In the genomic region with DNA sequence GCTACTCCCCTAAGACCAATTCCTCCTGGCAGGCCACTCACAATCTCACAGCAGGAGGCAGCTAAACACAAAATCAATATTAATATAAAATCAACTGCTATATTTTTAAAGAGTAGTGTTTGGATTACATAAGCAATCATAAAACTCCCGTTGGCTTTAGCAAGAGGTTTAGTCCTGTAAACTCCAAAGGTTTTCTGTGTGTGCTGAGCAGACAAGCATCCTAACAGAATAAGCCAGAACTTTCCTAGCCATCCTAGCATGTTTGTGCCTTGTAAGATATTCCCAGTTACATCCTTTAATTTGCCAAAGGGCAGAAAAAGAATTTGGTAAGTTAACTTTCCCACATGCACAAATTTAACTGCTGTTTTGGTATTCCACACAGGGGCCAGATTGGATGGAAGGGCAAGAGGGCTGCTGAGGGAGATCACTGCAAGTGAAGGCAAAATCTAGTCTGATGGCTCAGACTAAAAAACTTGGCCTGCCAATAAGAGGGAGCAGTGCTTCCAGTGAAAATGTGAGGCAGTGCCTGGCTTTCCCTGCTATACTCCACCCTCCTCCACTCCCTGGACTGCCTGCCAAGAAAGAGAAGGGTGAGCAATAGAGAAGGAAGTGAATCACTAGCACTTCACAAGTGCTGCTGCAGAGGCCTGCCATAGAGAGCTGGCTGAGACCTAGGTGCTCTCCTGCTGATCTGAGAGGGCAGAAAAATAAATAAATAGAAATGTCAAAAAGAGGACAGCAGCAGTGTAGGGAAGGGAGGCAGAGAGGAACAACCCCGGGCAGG, we compare ENCODE assay signal across 7 cellular contexts. TPM values are rescaled to one million over a fixed set of nuclear protein-coding genes. Genes with fewer than 3 reads are reported as not detected.
A peak's percentile ranks its signal among the peaks of the same experiment; 100 is the strongest.
DNase-seq lines count a peak whose midpoint lies in the region; ATAC-seq, FAIRE-seq and TF ChIP-seq lines count a peak whose summit lies in the region.
"Not testable (repeated sequence)": the region's sequence is repeated elsewhere in the genome, so short reads cannot be mapped to it uniquely, and the experiment has no call there.

No MANE protein-coding gene starts in this region.

- peak; percentile 33 for FAIRE-seq in GM12892 (lab: Jason Lieb, UNC)
- FAIRE-seq in GM12878 (lab: Jason Lieb, UNC), result not testable (repeated sequence)

- not testable (repeated sequence) for H3K9me3 ChIP-seq in GM12878 (replicated peaks; ENCODE audit: control insufficient read depth, insufficient read depth, low read length); skeletal muscle satellite cell (replicated peaks; ENCODE audit: low read length)

- H3K27ac ChIP-seq in GM12878 (ENCODE audit: control insufficient read depth, insufficient read depth), result not testable (repeated sequence)

- TF ChIP-seq POLR2A in GM12892 (IDR thresholded peaks at IDR 0.05; ENCODE audit: low read depth, low read length); GM12878 (IDR thresholded peaks at IDR 0.05; ENCODE audit: low read depth, low read length): not testable (repeated sequence)

- ATAC-seq in GM12878, result peak; percentile 35; the same call in 2 of the 3 replicates

- H3K27me3 ChIP-seq in GM12878 (replicated peaks in 1 of 2; ENCODE audit: control insufficient read depth in 2 of 2, insufficient read depth in 2 of 2, low read length in 1 of 2); skeletal muscle satellite cell (ENCODE audit: control insufficient read depth, insufficient read depth, low read length): not testable (repeated sequence)

- TF ChIP-seq RAD21 in GM12878 (IDR thresholded peaks at IDR 0.05; ENCODE audit: insufficient read depth, low read depth, low read length), result not testable (repeated sequence)

- not testable (repeated sequence) for BruUV-seq in GM12878 (replicated peaks; lab: Mats Ljungman, UMichigan)

- SMC1A ChIA-PET in GM12878 (lab: Charles Lee; ENCODE audit: uncharacterized antibody, unreplicated experiment), result not testable (repeated sequence)

- CTCF ChIA-PET in GM12878 (lab: Yijun Ruan, JAX), result not testable (repeated sequence)

- WGBS in GM12878 (ENCODE audit: insufficient coverage, insufficient replicate concordance, low lambda C conversion rate, missing lambda C conversion rate), result 100% methylated on average over 1 of the region's 2 CpGs

- H3K4me1 ChIP-seq in GM12878 (ENCODE audit: control insufficient read depth, insufficient read depth, low read length), result not testable (repeated sequence)
- H3K4me1 ChIP-seq in skeletal muscle satellite cell (ENCODE audit: control insufficient read depth, insufficient read depth, low read length), result peaks cover 52% of the 10 kb centered on the region

- in situ Hi-C loops in GM12878 (cut with MboI), result not testable (repeated sequence)

- not testable (repeated sequence) for H4K20me1 ChIP-seq in GM12878 (ENCODE audit: control insufficient read depth, insufficient read depth)

- POLR2A ChIA-PET in GM12878 (lab: Charles Lee), result not testable (repeated sequence)

- not testable (repeated sequence) for H3K4me2 ChIP-seq in GM12878 (ENCODE audit: control insufficient read depth, insufficient read depth)
- H3K4me2 ChIP-seq in skeletal muscle satellite cell (ENCODE audit: low read length), result peak overlapping the region; percentile 75

- not testable (repeated sequence) for H3K4me3 ChIP-seq in GM12878; foreskin fibroblast (ENCODE audit: low read depth in 1 of 2, low read length in 2 of 2); skeletal muscle satellite cell (ENCODE audit: low read length)

- H3K9ac ChIP-seq in GM12878 (ENCODE audit: control insufficient read depth, insufficient read depth, low read length), result not testable (repeated sequence)
- H3K9ac ChIP-seq in skeletal muscle satellite cell (ENCODE audit: low read depth, low read length), result peak overlapping the region; percentile 73

- DNase-seq in GM12892 (ENCODE audit: insufficient read length); GM12878 (ENCODE audit: low read depth, low spot score): not testable (repeated sequence)
- DNase-seq in NCI-H460 (ENCODE audit: extremely low read depth, low read depth), result peak; percentile 80
- peak; percentile 28 for DNase-seq in activated CD4-positive, alpha-beta T cell treated with anti-CD3 and anti-CD28 coated beads for 48 hours
- DNase-seq in foreskin fibroblast, result peak; percentile 79 to 91
- peak; percentile 83 for DNase-seq in medulla oblongata (ENCODE audit: extremely low spot score)

- intact Hi-C loops in GM12878 (cut with micrococcal nuclease; ENCODE audit: unreplicated experiment), result not testable (repeated sequence)

- not testable (repeated sequence) for H3K79me2 ChIP-seq in GM12878 (ENCODE audit: control insufficient read depth, insufficient read depth, low read length)

- not testable (repeated sequence) for H2AFZ ChIP-seq in GM12878 (ENCODE audit: control insufficient read depth, low read depth, low read length)

- TF ChIP-seq EP300 in GM12878 (IDR thresholded peaks at IDR 0.05; ENCODE audit: borderline replicate concordance in 1 of 2, control insufficient read depth in 1 of 2, low read depth in 2 of 2, low read length in 2 of 2), result not testable (repeated sequence)

- not testable (repeated sequence) for H3K36me3 ChIP-seq in GM12878 (ENCODE audit: control insufficient read depth in 2 of 2, insufficient read depth in 2 of 2, low read length in 1 of 2); skeletal muscle satellite cell (ENCODE audit: insufficient read depth, low read length)

- not testable (repeated sequence) for TF ChIP-seq CTCF in GM12878 (IDR thresholded peaks at IDR 0.05 in 2 of 3, conservative IDR thresholded peaks at IDR 0.05 in 1 of 3; ENCODE audit: control insufficient read depth in 2 of 3, extremely low read depth in 1 of 3, insufficient read depth in 1 of 3, low read depth in 3 of 3, low read length in 3 of 3); foreskin fibroblast (IDR thresholded peaks at IDR 0.05; ENCODE audit: low read depth, low read length)

- RAD21 ChIA-PET in GM12878 (lab: Charles Lee; ENCODE audit: unreplicated experiment), result not testable (repeated sequence)

RNA-seq across cellular contexts. Expression of a gene that starts 39.9 kb away (rescaled TPM):
- polyA plus RNA-seq in GM12892 (2012; ENCODE audit: missing spikeins), result 1.8 TPM
- not detected in 2 replicates for total RNA-seq in NCI-H460 (2014; rRNA removed; shearing (Covaris generic))
- polyA plus RNA-seq in NCI-H460 (2014; cell fraction: nucleus; rRNA removed), result 0.19 TPM in 1 of 2 replicates, not detected in the other
- 0.17 TPM in 1 of 2 replicates, not detected in the other for total RNA-seq in GM12878 (2013; cell fraction: nucleolus; rRNA removed)
- not detected in 2 replicates for total RNA-seq in GM12878 (2014; rRNA removed)
- 0.18 and 0.22 TPM in 2 replicates for total RNA-seq in GM12878 (2014; rRNA removed; fragmentation: Illumina TruSeq; extraction: Trizol)
- 0.26 TPM in 1 of 2 replicates, not detected in the other for total RNA-seq in GM12878 (2021)
- not detected for polyA plus RNA-seq in GM12878 (2011; ENCODE audit: low read depth)
- 0.05 and 0.10 TPM in 2 replicates for polyA plus RNA-seq in GM12878 (2011; rRNA removed)
- polyA plus RNA-seq in GM12878 (2011; cell fraction: cytosol; rRNA removed), result 0.09 TPM in 1 of 2 replicates, not detected in the other
- polyA plus RNA-seq in GM12878 (2011; cell fraction: nucleus; rRNA removed), result 0.06 and 0.61 TPM in 2 replicates
- 0.38 and 0.60 TPM in 2 replicates for polyA plus RNA-seq in GM12878 (2012)
- 0.07 TPM in 1 of 2 replicates, not detected in the other for polyA plus RNA-seq in GM12878 (2014; fragmentation: Illumina TruSeq; extraction: Trizol)
- under 1 TPM; 0.04 to 0.05 TPM for polyA plus RNA-seq in GM12878 (2014; fragmentation: Nextera tagmentation; extraction: Ambion mirVana)
- polyA plus RNA-seq in GM12878 (2014; rRNA removed), result 0.03 and 0.04 TPM in 2 replicates
- polyA plus RNA-seq in GM12878 (2016; fragmentation: Nextera tagmentation; extraction: Ambion mirVana), result under 1 TPM; 0.67 to 0.92 TPM
- 0.10 and 0.15 TPM in 2 replicates for polyA minus RNA-seq in GM12878 (2011; rRNA and poly(A)+ RNA removed)
- not detected in 2 replicates for polyA minus RNA-seq in GM12878 (2011; cell fraction: cytosol; rRNA and poly(A)+ RNA removed)
- polyA minus RNA-seq in GM12878 (2011; cell fraction: nucleus; rRNA and poly(A)+ RNA removed), result 0.12 TPM in 1 of 2 replicates, not detected in the other
- not detected in 2 replicates for total RNA-seq in skeletal muscle satellite cell (2012; rRNA removed)

RNA-seq across cellular contexts. Expression of a gene that starts 44.0 kb away (rescaled TPM):
- 9.5 TPM for polyA plus RNA-seq in GM12892 (2012; ENCODE audit: missing spikeins)
- 10.0 and 12.6 TPM in 2 replicates for total RNA-seq in NCI-H460 (2014; rRNA removed; shearing (Covaris generic))
- polyA plus RNA-seq in NCI-H460 (2014; cell fraction: nucleus; rRNA removed), result 3.9 and 6.4 TPM in 2 replicates
- total RNA-seq in GM12878 (2013; cell fraction: nucleolus; rRNA removed), result 7.2 and 9.8 TPM in 2 replicates
- total RNA-seq in GM12878 (2014; rRNA removed), result 3.7 and 4.9 TPM in 2 replicates
- total RNA-seq in GM12878 (2014; rRNA removed; fragmentation: Illumina TruSeq; extraction: Trizol), result 2.2 and 2.8 TPM in 2 replicates
- total RNA-seq in GM12878 (2021), result 10.3 and 12.6 TPM in 2 replicates
- 3.8 TPM for polyA plus RNA-seq in GM12878 (2011; ENCODE audit: low read depth)
- polyA plus RNA-seq in GM12878 (2011; rRNA removed), result 2.0 and 4.4 TPM in 2 replicates
- polyA plus RNA-seq in GM12878 (2011; cell fraction: cytosol; rRNA removed), result 4.3 and 4.8 TPM in 2 replicates
- 5.8 and 5.9 TPM in 2 replicates for polyA plus RNA-seq in GM12878 (2011; cell fraction: nucleus; rRNA removed)
- 5.8 and 7.4 TPM in 2 replicates for polyA plus RNA-seq in GM12878 (2012)
- polyA plus RNA-seq in GM12878 (2014; fragmentation: Illumina TruSeq; extraction: Trizol), result 4.8 and 5.8 TPM in 2 replicates
- polyA plus RNA-seq in GM12878 (2014; fragmentation: Nextera tagmentation; extraction: Ambion mirVana), result 1 to 10 TPM; 2.4 to 4.5 TPM
- 6.1 and 6.9 TPM in 2 replicates for polyA plus RNA-seq in GM12878 (2014; rRNA removed)
- polyA plus RNA-seq in GM12878 (2016; fragmentation: Nextera tagmentation; extraction: Ambion mirVana), result 10 to 100 TPM in 1 of 2 experiments, 1 to 10 TPM in 1; 8.3 to 10.2 TPM
- 7.2 TPM in 2 replicates for polyA minus RNA-seq in GM12878 (2011; rRNA and poly(A)+ RNA removed)
- polyA minus RNA-seq in GM12878 (2011; cell fraction: cytosol; rRNA and poly(A)+ RNA removed), result 3.7 and 5.9 TPM in 2 replicates
- polyA minus RNA-seq in GM12878 (2011; cell fraction: nucleus; rRNA and poly(A)+ RNA removed), result 7.0 and 14.6 TPM in 2 replicates
- 5.1 and 6.6 TPM in 2 replicates for total RNA-seq in skeletal muscle satellite cell (2012; rRNA removed)
